In the genomic region with DNA sequence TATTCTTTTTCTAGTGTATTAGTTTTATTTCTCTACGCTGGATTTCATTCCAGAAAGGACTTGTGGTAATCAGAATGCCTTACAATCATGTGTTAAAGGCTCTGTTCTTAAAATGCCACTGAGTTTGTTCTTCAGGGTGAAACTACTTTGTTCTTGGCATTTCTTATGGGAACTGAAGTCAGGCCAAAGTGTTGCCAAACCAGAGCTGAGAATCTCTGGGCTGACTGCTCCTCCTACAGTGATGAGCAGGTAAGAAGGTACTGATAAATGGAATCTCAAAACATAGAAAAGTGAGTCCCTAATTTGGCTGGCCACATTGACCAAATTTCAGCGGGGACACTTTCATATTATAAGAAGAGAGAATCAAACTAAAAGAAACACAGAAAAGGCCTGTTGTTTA, we compare ENCODE assay signal across 10 cellular contexts.
"Had no signal": no experiment of that assay in that cellular context is flagged by ENCODE, and none has a peak within 500 bp of the region (broad histone marks: within the 10 kb centered on the region; RNA-seq: fewer than 3 reads in every experiment).

No MANE protein-coding gene starts in this region.

- ATAC-seq: body of pancreas; left lobe of liver; stimulated activated naive CD8-positive, alpha-beta T cell treated with anti-CD3 and anti-CD28 coated beads, Interleukin-15, amount 100 ng/mL, for 72 hours had no signal

- H3K9me3 ChIP-seq: body of pancreas, testis had no signal

- H3K4me3 ChIP-seq: body of pancreas, testis had no signal

- H3K27me3 ChIP-seq: body of pancreas, testis had no signal

- DNase-seq: body of pancreas; effector memory CD4-positive, alpha-beta T cell; foreskin fibroblast; mesenchymal stem cell; stimulated activated CD4-positive, alpha-beta T cell treated with anti-CD3 and anti-CD28 coated beads, Interleukin-15, amount 100 ng/mL, for 24 hours; stimulated activated CD4-positive, alpha-beta T cell treated with anti-CD3 and anti-CD28 coated beads, Interleukin-4, amount 100 ng/mL, for 24 hours; stimulated activated naive CD8-positive, alpha-beta T cell treated with anti-CD3 and anti-CD28 coated beads, Interleukin-15, amount 100 ng/mL, for 72 hours; testis had no signal

- H3K4me1 ChIP-seq: body of pancreas, testis had no signal

- H3K27ac ChIP-seq: body of pancreas, epithelial cell of prostate, testis had no signal
